ENCODE assay signal across 3 cellular contexts in the genomic region with DNA sequence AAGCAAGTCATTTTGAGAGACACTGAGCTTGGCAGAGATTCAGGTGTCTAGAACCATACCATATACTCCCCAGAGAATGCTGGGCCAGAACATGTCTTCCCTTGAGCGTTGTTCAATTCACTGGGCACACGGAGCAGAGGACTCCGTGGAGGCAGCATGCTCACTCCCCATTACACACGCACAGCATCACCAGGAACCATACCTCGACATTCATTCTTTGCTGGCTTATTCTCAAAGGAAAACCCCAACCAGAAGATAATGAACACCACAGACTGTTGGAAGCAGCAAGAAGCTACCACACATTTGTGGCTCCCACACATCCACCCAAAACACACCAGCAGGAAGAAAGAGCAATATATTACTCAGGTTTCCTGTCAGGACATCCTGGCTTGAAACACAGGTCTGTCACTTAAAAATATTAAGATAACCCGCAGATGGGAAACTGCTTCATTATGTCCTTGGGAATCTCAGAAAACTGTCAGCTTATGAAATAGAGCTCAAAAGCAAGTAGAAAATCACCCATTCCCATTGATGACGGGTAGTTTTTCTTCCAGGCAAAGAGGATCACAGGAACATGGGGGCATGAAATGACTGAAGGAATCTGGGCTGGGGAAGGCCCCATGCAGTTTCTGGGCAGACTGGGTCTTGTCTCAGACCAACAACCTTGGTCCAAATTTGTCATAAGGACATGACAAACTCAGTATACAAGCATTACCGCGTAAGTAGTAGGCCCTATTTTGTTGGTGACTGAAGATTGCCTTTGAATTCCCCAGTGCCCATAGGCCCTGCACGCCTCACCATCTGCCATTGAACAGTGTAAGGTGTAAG.
TF ChIP-seq lines count a peak whose summit lies in the region.

No MANE protein-coding gene starts in this region.

TF ChIP-seq in SK-N-SH, 30 proteins besides CTCF, POLR2A, EP300 and RAD21:
- TF ChIP-seq, protein P1, sequence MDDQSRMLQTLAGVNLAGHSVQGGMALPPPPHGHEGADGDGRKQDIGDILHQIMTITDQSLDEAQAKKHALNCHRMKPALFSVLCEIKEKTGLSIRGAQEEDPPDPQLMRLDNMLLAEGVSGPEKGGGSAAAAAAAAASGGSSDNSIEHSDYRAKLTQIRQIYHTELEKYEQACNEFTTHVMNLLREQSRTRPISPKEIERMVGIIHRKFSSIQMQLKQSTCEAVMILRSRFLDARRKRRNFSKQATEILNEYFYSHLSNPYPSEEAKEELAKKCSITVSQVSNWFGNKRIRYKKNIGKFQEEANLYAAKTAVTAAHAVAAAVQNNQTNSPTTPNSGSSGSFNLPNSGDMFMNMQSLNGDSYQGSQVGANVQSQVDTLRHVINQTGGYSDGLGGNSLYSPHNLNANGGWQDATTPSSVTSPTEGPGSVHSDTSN (IDR thresholded peaks at IDR 0.05), result no peak
- TF ChIP-seq NFIC (IDR thresholded peaks at IDR 0.05; ENCODE audit: borderline replicate concordance), result no peak

TF ChIP-seq in SK-N-SH treated with all-trans-retinoic acid at 6 μM for 48 hours, 23 proteins besides CTCF, POLR2A, EP300 and RAD21:
- TF ChIP-seq, protein P2, sequence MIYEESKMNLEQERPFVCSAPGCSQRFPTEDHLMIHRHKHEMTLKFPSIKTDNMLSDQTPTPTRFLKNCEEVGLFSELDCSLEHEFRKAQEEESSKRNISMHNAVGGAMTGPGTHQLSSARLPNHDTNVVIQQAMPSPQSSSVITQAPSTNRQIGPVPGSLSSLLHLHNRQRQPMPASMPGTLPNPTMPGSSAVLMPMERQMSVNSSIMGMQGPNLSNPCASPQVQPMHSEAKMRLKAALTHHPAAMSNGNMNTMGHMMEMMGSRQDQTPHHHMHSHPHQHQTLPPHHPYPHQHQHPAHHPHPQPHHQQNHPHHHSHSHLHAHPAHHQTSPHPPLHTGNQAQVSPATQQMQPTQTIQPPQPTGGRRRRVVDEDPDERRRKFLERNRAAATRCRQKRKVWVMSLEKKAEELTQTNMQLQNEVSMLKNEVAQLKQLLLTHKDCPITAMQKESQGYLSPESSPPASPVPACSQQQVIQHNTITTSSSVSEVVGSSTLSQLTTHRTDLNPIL (CRISPR knock-in tag; IDR thresholded peaks at IDR 0.05; ENCODE audit: low read depth), result no peak
- TF ChIP-seq ARNTL (CRISPR knock-in tag; IDR thresholded peaks at IDR 0.05; ENCODE audit: borderline replicate concordance, low read depth) (no peak), ZNF8 (CRISPR knock-in tag; IDR thresholded peaks at IDR 0.05) (no peak), RARB (CRISPR knock-in tag; IDR thresholded peaks at IDR 0.05) (no peak), GLIS3 (CRISPR knock-in tag; IDR thresholded peaks at IDR 0.05) (no peak), SNAI2 (CRISPR knock-in tag; IDR thresholded peaks at IDR 0.05) (no peak), ZFP30 (CRISPR knock-in tag; IDR thresholded peaks at IDR 0.05) (no peak), ZC3H10 (CRISPR knock-in tag; IDR thresholded peaks at IDR 0.05) (no peak), ISL1 (CRISPR knock-in tag; IDR thresholded peaks at IDR 0.05) (no peak), ZNF565 (CRISPR knock-in tag; conservative IDR thresholded peaks at IDR 0.05; ENCODE audit: low read depth) (no peak), BACH2 (CRISPR knock-in tag; IDR thresholded peaks at IDR 0.05; ENCODE audit: borderline replicate concordance) (no peak), OSR1 (CRISPR knock-in tag; IDR thresholded peaks at IDR 0.05) (no peak)
- TF ChIP-seq, protein P3, sequence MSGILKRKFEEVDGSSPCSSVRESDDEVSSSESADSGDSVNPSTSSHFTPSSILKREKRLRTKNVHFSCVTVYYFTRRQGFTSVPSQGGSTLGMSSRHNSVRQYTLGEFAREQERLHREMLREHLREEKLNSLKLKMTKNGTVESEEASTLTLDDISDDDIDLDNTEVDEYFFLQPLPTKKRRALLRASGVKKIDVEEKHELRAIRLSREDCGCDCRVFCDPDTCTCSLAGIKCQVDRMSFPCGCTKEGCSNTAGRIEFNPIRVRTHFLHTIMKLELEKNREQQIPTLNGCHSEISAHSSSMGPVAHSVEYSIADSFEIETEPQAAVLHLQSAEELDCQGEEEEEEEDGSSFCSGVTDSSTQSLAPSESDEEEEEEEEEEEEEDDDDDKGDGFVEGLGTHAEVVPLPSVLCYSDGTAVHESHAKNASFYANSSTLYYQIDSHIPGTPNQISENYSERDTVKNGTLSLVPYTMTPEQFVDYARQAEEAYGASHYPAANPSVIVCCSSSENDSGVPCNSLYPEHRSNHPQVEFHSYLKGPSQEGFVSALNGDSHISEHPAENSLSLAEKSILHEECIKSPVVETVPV (CRISPR knock-in tag; IDR thresholded peaks at IDR 0.05), result no peak
- TF ChIP-seq, protein P4, sequence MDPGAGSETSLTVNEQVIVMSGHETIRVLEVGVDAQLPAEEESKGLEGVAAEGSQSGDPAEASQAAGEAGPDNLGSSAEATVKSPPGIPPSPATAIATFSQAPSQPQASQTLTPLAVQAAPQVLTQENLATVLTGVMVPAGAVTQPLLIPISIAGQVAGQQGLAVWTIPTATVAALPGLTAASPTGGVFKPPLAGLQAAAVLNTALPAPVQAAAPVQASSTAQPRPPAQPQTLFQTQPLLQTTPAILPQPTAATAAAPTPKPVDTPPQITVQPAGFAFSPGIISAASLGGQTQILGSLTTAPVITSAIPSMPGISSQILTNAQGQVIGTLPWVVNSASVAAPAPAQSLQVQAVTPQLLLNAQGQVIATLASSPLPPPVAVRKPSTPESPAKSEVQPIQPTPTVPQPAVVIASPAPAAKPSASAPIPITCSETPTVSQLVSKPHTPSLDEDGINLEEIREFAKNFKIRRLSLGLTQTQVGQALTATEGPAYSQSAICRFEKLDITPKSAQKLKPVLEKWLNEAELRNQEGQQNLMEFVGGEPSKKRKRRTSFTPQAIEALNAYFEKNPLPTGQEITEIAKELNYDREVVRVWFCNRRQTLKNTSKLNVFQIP (CRISPR knock-in tag; IDR thresholded peaks at IDR 0.05; ENCODE audit: borderline replicate concordance, low read depth), result no peak
- TF ChIP-seq, protein P5, sequence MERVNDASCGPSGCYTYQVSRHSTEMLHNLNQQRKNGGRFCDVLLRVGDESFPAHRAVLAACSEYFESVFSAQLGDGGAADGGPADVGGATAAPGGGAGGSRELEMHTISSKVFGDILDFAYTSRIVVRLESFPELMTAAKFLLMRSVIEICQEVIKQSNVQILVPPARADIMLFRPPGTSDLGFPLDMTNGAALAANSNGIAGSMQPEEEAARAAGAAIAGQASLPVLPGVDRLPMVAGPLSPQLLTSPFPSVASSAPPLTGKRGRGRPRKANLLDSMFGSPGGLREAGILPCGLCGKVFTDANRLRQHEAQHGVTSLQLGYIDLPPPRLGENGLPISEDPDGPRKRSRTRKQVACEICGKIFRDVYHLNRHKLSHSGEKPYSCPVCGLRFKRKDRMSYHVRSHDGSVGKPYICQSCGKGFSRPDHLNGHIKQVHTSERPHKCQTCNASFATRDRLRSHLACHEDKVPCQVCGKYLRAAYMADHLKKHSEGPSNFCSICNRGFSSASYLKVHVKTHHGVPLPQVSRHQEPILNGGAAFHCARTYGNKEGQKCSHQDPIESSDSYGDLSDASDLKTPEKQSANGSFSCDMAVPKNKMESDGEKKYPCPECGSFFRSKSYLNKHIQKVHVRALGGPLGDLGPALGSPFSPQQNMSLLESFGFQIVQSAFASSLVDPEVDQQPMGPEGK (CRISPR knock-in tag; IDR thresholded peaks at IDR 0.05; ENCODE audit: borderline replicate concordance), result no peak

TF ChIP-seq in H1, 55 proteins besides CTCF, POLR2A, EP300 and RAD21:
- TF ChIP-seq SP1 (IDR thresholded peaks at IDR 0.05; ENCODE audit: low read depth, low read length) (no peak), YY1 (IDR thresholded peaks at IDR 0.05; ENCODE audit: low read depth, low read length) (no peak), ASH2L (IDR thresholded peaks at IDR 0.05; ENCODE audit: low read length) (no peak), POU5F1 (IDR thresholded peaks at IDR 0.05; ENCODE audit: low read depth, low read length) (no peak), BRCA1 (IDR thresholded peaks at IDR 0.05; ENCODE audit: low read depth, low read length) (no peak)
- TF ChIP-seq, protein P6, sequence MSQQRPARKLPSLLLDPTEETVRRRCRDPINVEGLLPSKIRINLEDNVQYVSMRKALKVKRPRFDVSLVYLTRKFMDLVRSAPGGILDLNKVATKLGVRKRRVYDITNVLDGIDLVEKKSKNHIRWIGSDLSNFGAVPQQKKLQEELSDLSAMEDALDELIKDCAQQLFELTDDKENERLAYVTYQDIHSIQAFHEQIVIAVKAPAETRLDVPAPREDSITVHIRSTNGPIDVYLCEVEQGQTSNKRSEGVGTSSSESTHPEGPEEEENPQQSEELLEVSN (IDR thresholded peaks at IDR 0.05), result no peak
TF ChIP-seq in H1: peak in this region for 0.
